Comparison of ENCODE assay signal across 17 cellular contexts in the genomic region with DNA sequence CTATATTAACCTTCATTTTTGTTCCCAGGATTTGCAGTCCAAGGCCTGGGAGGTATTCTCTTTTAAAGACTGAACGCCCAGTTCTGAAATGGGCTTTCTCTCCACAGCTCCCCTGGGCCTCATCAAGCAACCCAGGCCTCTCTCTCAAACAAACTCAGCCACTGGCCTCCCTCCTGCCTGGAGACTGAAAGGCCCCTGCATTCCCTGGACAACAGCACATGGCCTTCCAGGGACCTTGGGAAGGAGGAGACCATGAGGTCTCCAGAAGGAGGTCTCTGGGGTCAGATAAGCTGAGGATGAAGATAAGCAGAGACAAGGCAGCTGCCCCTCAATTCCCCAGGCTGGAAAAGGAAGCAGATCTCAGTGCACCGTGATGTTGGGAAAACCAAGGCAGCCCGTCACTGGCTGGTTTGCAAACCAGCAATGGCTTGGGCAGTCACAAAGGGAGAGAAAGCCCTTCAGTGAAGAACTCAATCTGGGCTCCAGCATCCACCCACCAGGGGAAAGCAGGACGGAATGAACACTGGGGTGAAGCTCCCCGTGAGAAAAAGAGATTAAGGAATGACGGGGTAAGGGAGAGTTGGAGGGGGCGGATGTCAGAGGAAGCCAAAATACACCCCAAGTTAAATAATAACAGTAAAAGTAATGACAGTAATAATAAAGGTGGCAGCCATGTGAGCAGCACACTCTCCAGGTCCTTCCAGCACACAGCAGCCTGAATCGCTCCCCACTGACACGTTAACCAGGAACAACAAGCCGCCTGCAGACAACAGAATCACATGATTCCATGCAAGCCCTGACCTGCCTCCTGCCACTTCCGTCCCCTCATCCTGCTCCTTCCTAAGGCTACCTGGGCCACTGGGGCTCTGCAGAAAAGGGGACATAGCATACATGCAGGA. TPM values are rescaled to one million over a fixed set of nuclear protein-coding genes. Genes with fewer than 3 reads are reported as not detected.
DNase-seq lines count a peak whose midpoint lies in the region; ATAC-seq and TF ChIP-seq lines count a peak whose summit lies in the region.
"Had no signal": no experiment of that assay in that cellular context is flagged by ENCODE, and none has a peak within 500 bp of the region (broad histone marks: within the 10 kb centered on the region; RNA-seq: fewer than 3 reads in every experiment).

No MANE protein-coding gene starts in this region.

- ATAC-seq in GM23338, result peak; percentile 66
- ATAC-seq in stimulated activated naive B cell treated with anti-CD40 and anti-IgM and Interleukin-4, amounts not matched to agents 10 μg/mL and 1 μg/mL and 100 μg/mL, for 72 hours (replicated peaks), result no peak
- ATAC-seq: activated CD4-positive, CD25-positive, alpha-beta regulatory T cell treated with anti-CD3 and anti-CD28 coated beads, Interleukin-2, amount 50 U/mL, for 24 hours; K562 had no signal

- H3K9me3 Mint-ChIP-seq in GM23338, result no peaks in the 10 kb centered on the region
- H3K9me3 Mint-ChIP-seq in stimulated activated naive B cell treated with anti-CD40 and anti-IgM and Interleukin-4, amounts not matched to agents 10 μg/mL and 1 μg/mL and 100 μg/mL, for 72 hours, result no peaks in the 10 kb centered on the region

- H2BK120ac ChIP-seq in trophoblast cell (ENCODE audit: insufficient read depth, low read length, poor library complexity), result no peak overlapping the region

- no peaks in the 10 kb centered on the region for H3F3A ChIP-seq in GM23338 (replicated peaks; ENCODE audit: low read depth)

- peaks cover 11% of the 10 kb centered on the region for H3K79me1 ChIP-seq in trophoblast cell (ENCODE audit: low read length)

- TF ChIP-seq CTCF in GM23338 (conservative IDR thresholded peaks at IDR 0.05; ENCODE audit: low read depth in 2 of 2), result no peak
- no peak for TF ChIP-seq CTCF in sigmoid colon (IDR thresholded peaks at IDR 0.05)
- no peak for TF ChIP-seq CTCF in GM13976 (IDR thresholded peaks at IDR 0.05; ENCODE audit: borderline replicate concordance, control extremely low read depth, extremely low read depth, insufficient read depth, missing control alignments)

- DNase-seq in GM23338 (ENCODE audit: low spot score), result peak; percentile 14
- peak; percentile 57 for DNase-seq in SK-N-DZ (ENCODE audit: low spot score)
- peak; percentile 13 for DNase-seq in glomerular visceral epithelial cell (ENCODE audit: extremely low spot score)
- DNase-seq in trophoblast cell, result no peak
- no peak for DNase-seq in sigmoid colon
- DNase-seq in activated CD8-positive, alpha-beta memory T cell treated with anti-CD3 and anti-CD28 coated beads for 24 hours, result no peak
- DNase-seq in GM13976 (ENCODE audit: low spot score), result no peak
- no peak for DNase-seq in stimulated activated naive B cell treated with anti-CD40 and anti-IgM and Interleukin-4, amounts not matched to agents 10 μg/mL and 1 μg/mL and 100 μg/mL, for 72 hours
- DNase-seq: activated T-cell treated with anti-CD3 and anti-CD28 coated beads, Interleukin-2, amount 50 U/mL, for 48 hours; DND-41; effector CD8-positive, alpha-beta T cell; head of caudate nucleus; left lung; NCI-H187 had no signal

- no peak overlapping the region for H3K18ac ChIP-seq in trophoblast cell (ENCODE audit: low read length)

- H2AFZ ChIP-seq in GM23338 (no peak overlapping the region), trophoblast cell (ENCODE audit: insufficient read depth, low read length, poor library complexity) (no peak overlapping the region)

- H4K20me1 ChIP-seq in GM23338 (replicated peaks; ENCODE audit: insufficient read depth), result no peaks in the 10 kb centered on the region

- WGBS in trophoblast cell (ENCODE audit: extremely low coverage, insufficient coverage, insufficient read length), result no CpG with 5 or more reads among the region's 11 CpGs
- WGBS in sigmoid colon, 2 donors, result 81% methylated on average over 11 of the region's 11 CpGs

- in situ Hi-C loops in GM13976 (cut with MboI; ENCODE audit: low sequenced_read_pairs, unreplicated experiment), result no loop called here

- H3K27ac ChIP-seq in GM23338 (ENCODE audit: low read depth), result no peak overlapping the region
- peak overlapping the region; percentile 45 for H3K27ac ChIP-seq in trophoblast cell (ENCODE audit: low read depth, low read length)
- H3K27ac ChIP-seq in sigmoid colon, result peak overlapping the region in 1 of 4 donors; percentile 39
- H3K27ac ChIP-seq: left lung, vagina had no signal

- H3K4me1 ChIP-seq in GM23338 (ENCODE audit: insufficient read depth) (no peaks in the 10 kb centered on the region), trophoblast cell (ENCODE audit: control insufficient read depth in 1 of 2, insufficient read depth in 2 of 2, low read length in 2 of 2) (peaks cover 10 to 22% of the 10 kb centered on the region in 2 experiments), sigmoid colon (peaks cover 0 to 23% (median 11%) of the 10 kb centered on the region in 4 donors)

- H2BK5ac ChIP-seq in trophoblast cell (ENCODE audit: low read depth, low read length, poor library complexity), result no peak overlapping the region

- H4K91ac ChIP-seq in trophoblast cell (ENCODE audit: low read depth, low read length), result peak overlapping the region; percentile 55

- H3K23ac ChIP-seq in trophoblast cell (ENCODE audit: low read length), result no peak overlapping the region

- intact Hi-C loops in sigmoid colon (cut with DNase I), result no loop called here

- no peak overlapping the region for H4K8ac ChIP-seq in trophoblast cell (ENCODE audit: low read depth, low read length)

- H3K4me2 ChIP-seq in GM23338 (no peak overlapping the region), trophoblast cell (ENCODE audit: low read length) (no peak overlapping the region)

- H3K27me3 Mint-ChIP-seq in GM23338 (ENCODE audit: insufficient read depth, low read depth, poor library complexity), result peaks cover 1% of the 10 kb centered on the region
- H3K27me3 Mint-ChIP-seq in stimulated activated naive B cell treated with anti-CD40 and anti-IgM and Interleukin-4, amounts not matched to agents 10 μg/mL and 1 μg/mL and 100 μg/mL, for 72 hours, result peaks cover 0 to 7% of the 10 kb centered on the region in 2 donors

- H3K36me3 ChIP-seq in GM23338 (ENCODE audit: insufficient read depth), result no peaks in the 10 kb centered on the region
- H3K36me3 ChIP-seq in trophoblast cell (ENCODE audit: control insufficient read depth in 1 of 2, insufficient read depth in 2 of 2, low read length in 2 of 2), result peaks cover 27 to 39% of the 10 kb centered on the region in 2 experiments
- no peaks in the 10 kb centered on the region for H3K36me3 ChIP-seq in sigmoid colon
- H3K36me3 ChIP-seq: left lung had no signal

- H3K79me2 ChIP-seq in GM23338 (replicated peaks; ENCODE audit: insufficient read depth) (no peaks in the 10 kb centered on the region), trophoblast cell (ENCODE audit: control insufficient read depth, insufficient read depth, low read length, poor library complexity) (peaks cover 1% of the 10 kb centered on the region)

- no peaks in the 10 kb centered on the region for H3K9me2 ChIP-seq in GM23338 (ENCODE audit: insufficient read depth)

- no peak overlapping the region for H3K14ac ChIP-seq in trophoblast cell (ENCODE audit: low read length)

- no peak overlapping the region for H4K12ac ChIP-seq in trophoblast cell (ENCODE audit: low read depth, low read length)

- H3K4me1 Mint-ChIP-seq in GM23338, result peaks cover 13% of the 10 kb centered on the region; the same call in 2 of the 3 replicates
- peaks cover 3 to 15% of the 10 kb centered on the region in 2 donors for H3K4me1 Mint-ChIP-seq in stimulated activated naive B cell treated with anti-CD40 and anti-IgM and Interleukin-4, amounts not matched to agents 10 μg/mL and 1 μg/mL and 100 μg/mL, for 72 hours

- H3K27ac Mint-ChIP-seq in GM23338, result no peak overlapping the region
- H3K27ac Mint-ChIP-seq in stimulated activated naive B cell treated with anti-CD40 and anti-IgM and Interleukin-4, amounts not matched to agents 10 μg/mL and 1 μg/mL and 100 μg/mL, for 72 hours, result no peak overlapping the region

- no peak overlapping the region for H3K9ac ChIP-seq in trophoblast cell (ENCODE audit: low read length)

- H3K4ac ChIP-seq in trophoblast cell (ENCODE audit: low read depth, low read length), result peak overlapping the region; percentile 52

- H3K27me3 ChIP-seq in GM23338 (ENCODE audit: insufficient read depth) (no peaks in the 10 kb centered on the region), trophoblast cell (ENCODE audit: insufficient read depth, low read length) (no peaks in the 10 kb centered on the region), sigmoid colon (no peaks in the 10 kb centered on the region)
- H3K27me3 ChIP-seq: left lung, vagina had no signal

- H3K4me3 Mint-ChIP-seq in GM23338, result no peak overlapping the region
- H3K4me3 Mint-ChIP-seq in stimulated activated naive B cell treated with anti-CD40 and anti-IgM and Interleukin-4, amounts not matched to agents 10 μg/mL and 1 μg/mL and 100 μg/mL, for 72 hours, result no peak overlapping the region

- no peak overlapping the region for H2BK12ac ChIP-seq in trophoblast cell (ENCODE audit: low read length)

- no peaks in the 10 kb centered on the region for H3K9me3 ChIP-seq in trophoblast cell (ENCODE audit: insufficient read depth, low read depth, low read length)
- no peaks in the 10 kb centered on the region for H3K9me3 ChIP-seq in sigmoid colon
- H3K9me3 ChIP-seq: left lung, vagina had no signal

- H3K36me3 Mint-ChIP-seq in GM23338 (ENCODE audit: low read depth), result no peaks in the 10 kb centered on the region
- peaks cover 2 to 6% of the 10 kb centered on the region in 2 donors for H3K36me3 Mint-ChIP-seq in stimulated activated naive B cell treated with anti-CD40 and anti-IgM and Interleukin-4, amounts not matched to agents 10 μg/mL and 1 μg/mL and 100 μg/mL, for 72 hours

- no peak for TF ChIP-seq EP300 in sigmoid colon (IDR thresholded peaks at IDR 0.05)

- no peak overlapping the region for H2AK5ac ChIP-seq in trophoblast cell (ENCODE audit: low read length)

- no peak for TF ChIP-seq POLR2A in sigmoid colon (IDR thresholded peaks at IDR 0.05)

- H3K4me3 ChIP-seq in GM23338, result no peak overlapping the region
- H3K4me3 ChIP-seq in trophoblast cell (ENCODE audit: low read depth, low read length), result no peak overlapping the region
- H3K4me3 ChIP-seq in sigmoid colon, result no peak overlapping the region
- H3K4me3 ChIP-seq: K562, left lung, vagina had no signal

RNA-seq across cellular contexts. Expression of gene AMOT, which starts 22.3 kb away (rescaled TPM):
- 3.6 and 5.4 TPM in 2 replicates for total RNA-seq in GM23338 (2014; rRNA removed; shearing (Covaris generic))
- polyA plus RNA-seq in GM23338 (2016; fragmentation: Nextera tagmentation; extraction: Ambion mirVana) (2.0 and 2.1 TPM in 2 replicates), sigmoid colon (1 to 10 TPM; 2.1 to 7.5 (median 3.0) TPM)
- 9.4 and 15.3 TPM in 2 replicates for polyA plus RNA-seq in SK-N-DZ (2014; cell fraction: cytosol; rRNA removed)
- 3.5 and 9.1 TPM in 2 replicates for polyA plus RNA-seq in SK-N-DZ (2014; cell fraction: nucleus; rRNA removed)
- polyA plus RNA-seq in trophoblast cell (2013), result 106 and 109 TPM in 2 replicates
- total RNA-seq in sigmoid colon, result 10 to 100 TPM; 14.1 to 31.9 (median 18.4) TPM
- polyA plus RNA-seq: K562 had no signal

Comparison
In these comparisons a context has a peak if more than half of its experiments do, and no peak if none do; other contexts are left out.
1. DNase-seq: peak in GM23338 (single experiment), SK-N-DZ (single experiment) and glomerular visceral epithelial cell (single experiment); none in trophoblast cell (0 of 2), sigmoid colon (single experiment), activated CD8-positive, alpha-beta memory T cell treated with anti-CD3 and anti-CD28 coated beads for 24 hours (single experiment), GM13976 (single experiment) and stimulated activated naive B cell treated with anti-CD40 and anti-IgM and Interleukin-4, amounts not matched to agents 10 μg/mL and 1 μg/mL and 100 μg/mL, for 72 hours (single experiment).